In genomic region chr6:136037885-136038460, GRCh38 we compare ENCODE assay signal across 11 cellular contexts.
DNase-seq lines count a peak whose midpoint lies in the region; ATAC-seq, FAIRE-seq and TF ChIP-seq lines count a peak whose summit lies in the region.
"Had no signal": no experiment of that assay in that cellular context is flagged by ENCODE, and none has a peak within 500 bp of the region (broad histone marks: within the 10 kb centered on the region; RNA-seq: fewer than 3 reads in every experiment).

No MANE protein-coding gene starts in this region.

- peak overlapping the region; percentile 27 for H3K4me3 Mint-ChIP-seq in activated CD4-positive, alpha-beta T cell treated with anti-CD3 and anti-CD28 coated beads, Interleukin-2, amount 10 ng/mL, durations not matched to agents 24 days and 14 days
- no peak overlapping the region for H3K4me3 Mint-ChIP-seq in activated CD4-positive, alpha-beta T cell treated with anti-CD3 and anti-CD28 coated beads, Interleukin-2, amount 10 ng/mL, durations not matched to agents 7 days and 5 days
- H3K4me3 Mint-ChIP-seq: WTC11 had no signal

- H3K4me1 ChIP-seq in endothelial cell of umbilical vein (ENCODE audit: control insufficient read depth, extremely low read depth, insufficient read depth, low read length) (peaks cover 70% of the 10 kb centered on the region), muscle layer of colon (ENCODE audit: insufficient read depth, low read length) (peaks cover 6% of the 10 kb centered on the region), upper lobe of left lung (peaks cover 18 to 27% (median 19%) of the 10 kb centered on the region in 4 donors), BE2C (no peaks in the 10 kb centered on the region)

- H4K20me1 ChIP-seq in endothelial cell of umbilical vein (replicated peaks; ENCODE audit: control insufficient read depth, extremely low read depth, insufficient read depth, low read length), result no peaks in the 10 kb centered on the region

- H3K27me3 ChIP-seq in endothelial cell of umbilical vein (ENCODE audit: control insufficient read depth in 2 of 2, insufficient read depth in 2 of 2, low read length in 2 of 2), result no peaks in the 10 kb centered on the region
- no peaks in the 10 kb centered on the region for H3K27me3 ChIP-seq in muscle layer of colon (ENCODE audit: control insufficient read depth in 1 of 2, insufficient read depth in 2 of 2, low read length in 2 of 2)
- H3K27me3 ChIP-seq in upper lobe of left lung, result no peaks in the 10 kb centered on the region
- no peaks in the 10 kb centered on the region for H3K27me3 ChIP-seq in BE2C

- H3K9me3 ChIP-seq in endothelial cell of umbilical vein (replicated peaks; ENCODE audit: control insufficient read depth, insufficient read depth, low read length) (no peaks in the 10 kb centered on the region), muscle layer of colon (ENCODE audit: low read length) (no peaks in the 10 kb centered on the region), upper lobe of left lung (no peaks in the 10 kb centered on the region), BE2C (no peaks in the 10 kb centered on the region)

- no peak for DNase-seq in activated CD4-positive, alpha-beta T cell treated with anti-CD3 and anti-CD28 coated beads, Interleukin-2, amount 10 ng/mL, durations not matched to agents 24 days and 14 days
- DNase-seq in activated CD4-positive, alpha-beta T cell treated with anti-CD3 and anti-CD28 coated beads, Interleukin-2, amount 10 ng/mL, durations not matched to agents 7 days and 5 days, result no peak
- DNase-seq in endothelial cell of umbilical vein (ENCODE audit: low read depth, low spot score) (peak; percentile 70), upper lobe of left lung (peak; percentile 24 to 84), BE2C (no peak)
- DNase-seq in activated naive CD4-positive, alpha-beta T cell (lab: John Stamatoyannopoulos, UW), result no peak
- DNase-seq: H7 had no signal

- dilution Hi-C loops in endothelial cell of umbilical vein (cut with MboI; ENCODE audit: extremely low pct_ligation_motif_present, low sequenced_read_pairs), result no loop called here

- peaks cover 5% of the 10 kb centered on the region for H3K36me3 Mint-ChIP-seq in activated CD4-positive, alpha-beta T cell treated with anti-CD3 and anti-CD28 coated beads, Interleukin-2, amount 10 ng/mL, durations not matched to agents 24 days and 14 days (ENCODE audit: low read depth)
- no peaks in the 10 kb centered on the region for H3K36me3 Mint-ChIP-seq in activated CD4-positive, alpha-beta T cell treated with anti-CD3 and anti-CD28 coated beads, Interleukin-2, amount 10 ng/mL, durations not matched to agents 7 days and 5 days (ENCODE audit: low read depth)
- H3K36me3 Mint-ChIP-seq: WTC11 had no signal

- H2AFZ ChIP-seq in endothelial cell of umbilical vein (ENCODE audit: low read depth, low read length), result peak overlapping the region; percentile 33

- peak overlapping the region; percentile 93 for H3K27ac ChIP-seq in endothelial cell of umbilical vein (ENCODE audit: insufficient read depth, low read depth, low read length)
- no peak overlapping the region for H3K27ac ChIP-seq in muscle layer of colon (ENCODE audit: low read depth, low read length)
- H3K27ac ChIP-seq in upper lobe of left lung, result peak overlapping the region; percentile 20 to 55 (median 30)
- H3K27ac ChIP-seq: epithelial cell of prostate had no signal

- BruUV-seq in endothelial cell of umbilical vein (replicated peaks; lab: Mats Ljungman, UMichigan), result TSS peak; percentile 54

- WGBS in upper lobe of left lung, 2 donors, result 20 to 28% methylated on average over 10 to 12 of the region's 12 CpGs

- H3K36me3 ChIP-seq in endothelial cell of umbilical vein (ENCODE audit: control insufficient read depth in 2 of 2, extremely low read depth in 1 of 2, insufficient read depth in 2 of 2, low read length in 2 of 2), result no peaks in the 10 kb centered on the region
- no peaks in the 10 kb centered on the region for H3K36me3 ChIP-seq in muscle layer of colon (ENCODE audit: insufficient read depth, low read length)
- H3K36me3 ChIP-seq in upper lobe of left lung, result no peaks in the 10 kb centered on the region
- H3K36me3 ChIP-seq in BE2C, result no peaks in the 10 kb centered on the region

- H3K27me3 Mint-ChIP-seq in activated CD4-positive, alpha-beta T cell treated with anti-CD3 and anti-CD28 coated beads, Interleukin-2, amount 10 ng/mL, durations not matched to agents 24 days and 14 days, result peaks cover 7% of the 10 kb centered on the region
- H3K27me3 Mint-ChIP-seq in activated CD4-positive, alpha-beta T cell treated with anti-CD3 and anti-CD28 coated beads, Interleukin-2, amount 10 ng/mL, durations not matched to agents 7 days and 5 days, result peaks cover 2% of the 10 kb centered on the region

- peaks cover 11% of the 10 kb centered on the region for H3K4me1 Mint-ChIP-seq in activated CD4-positive, alpha-beta T cell treated with anti-CD3 and anti-CD28 coated beads, Interleukin-2, amount 10 ng/mL, durations not matched to agents 24 days and 14 days
- H3K4me1 Mint-ChIP-seq in activated CD4-positive, alpha-beta T cell treated with anti-CD3 and anti-CD28 coated beads, Interleukin-2, amount 10 ng/mL, durations not matched to agents 7 days and 5 days, result peaks cover 9% of the 10 kb centered on the region

- peaks cover 55% of the 10 kb centered on the region for H3K79me2 ChIP-seq in endothelial cell of umbilical vein (ENCODE audit: control insufficient read depth, insufficient read depth, low read length)

- TF ChIP-seq EP300 in upper lobe of left lung (IDR thresholded peaks at IDR 0.05), result no peak

- peak; percentile 33 for FAIRE-seq in endothelial cell of umbilical vein (lab: Jason Lieb, UNC)

- intact Hi-C loops in activated CD4-positive, alpha-beta T cell treated with anti-CD3 and anti-CD28 coated beads, Interleukin-2, amount 10 ng/mL, durations not matched to agents 24 days and 14 days (cut with micrococcal nuclease), result loop anchor here (10.0 kb wide), 1 partner anchor 187 kb away; no protein-coding TSS in a partner anchor
- intact Hi-C loops in endothelial cell of umbilical vein (cut with micrococcal nuclease), result loop anchor here (1.0 to 5.0 kb wide), 3 partner anchors 112 to 249 kb away; partner anchors contain the start of gene BCLAF1

- H3K9ac ChIP-seq in endothelial cell of umbilical vein (replicated peaks; ENCODE audit: extremely low read depth, insufficient read depth, low read length) (peak overlapping the region; percentile 94), muscle layer of colon (ENCODE audit: low read length) (no peak overlapping the region)

- H3K27ac Mint-ChIP-seq in activated CD4-positive, alpha-beta T cell treated with anti-CD3 and anti-CD28 coated beads, Interleukin-2, amount 10 ng/mL, durations not matched to agents 24 days and 14 days, result peak overlapping the region; percentile 25
- H3K27ac Mint-ChIP-seq in activated CD4-positive, alpha-beta T cell treated with anti-CD3 and anti-CD28 coated beads, Interleukin-2, amount 10 ng/mL, durations not matched to agents 7 days and 5 days, result no peak overlapping the region
- H3K27ac Mint-ChIP-seq: WTC11 had no signal

- TF ChIP-seq POLR2A in endothelial cell of umbilical vein (IDR thresholded peaks at IDR 0.05; ENCODE audit: low read depth, low read length) (no peak), upper lobe of left lung (IDR thresholded peaks at IDR 0.05) (no peak)

- POLR2A ChIA-PET in activated CD4-positive, alpha-beta T cell treated with anti-CD3 and anti-CD28 coated beads, Interleukin-2, amount 10 ng/mL, durations not matched to agents 7 days and 5 days (lab: Charles Lee), result no interaction called here
- POLR2A ChIA-PET in endothelial cell of umbilical vein (lab: Charles Lee), result interaction anchor here (0.6 to 2.4 kb wide), 3 partner anchors 13 to 30 kb away, joined by 3 to 9 read pairs (median 4); no protein-coding TSS in a partner anchor

- H3K9me1 ChIP-seq in endothelial cell of umbilical vein (replicated peaks; ENCODE audit: control insufficient read depth, extremely low read depth, insufficient read depth, low read length), result no peaks in the 10 kb centered on the region

- ATAC-seq in upper lobe of left lung (ENCODE audit: low FRiP score in 2 of 2) (peak; percentile 38 to 62), GM18909 (IDR thresholded peaks at IDR 0.05; ENCODE audit: poor library complexity, unreplicated experiment) (no peak)

- TF ChIP-seq CTCF in endothelial cell of umbilical vein (IDR thresholded peaks at IDR 0.05; ENCODE audit: extremely low read depth in 1 of 2, insufficient read depth in 1 of 2, low read depth in 1 of 2, low read length in 2 of 2), result peak; percentile 20 to 39
- TF ChIP-seq CTCF in upper lobe of left lung (IDR thresholded peaks at IDR 0.05), result no peak
- no peak for TF ChIP-seq CTCF in BE2C (IDR thresholded peaks at IDR 0.05; ENCODE audit: low read depth, low read length)

- H3K4me2 ChIP-seq in endothelial cell of umbilical vein (ENCODE audit: insufficient read depth, low read length), result peak overlapping the region; percentile 98

- CTCF ChIA-PET in activated CD4-positive, alpha-beta T cell treated with anti-CD3 and anti-CD28 coated beads, Interleukin-2, amount 10 ng/mL, durations not matched to agents 7 days and 5 days (lab: Charles Lee), result interaction anchor here (0.5 to 0.7 kb wide), 3 partner anchors 71 to 775 kb away, joined by 3 to 5 read pairs (median 3); no protein-coding TSS in a partner anchor
- CTCF ChIA-PET in endothelial cell of umbilical vein (lab: Charles Lee), result interaction anchor here (0.7 to 3.0 kb wide), 24 partner anchors 9 to 502 kb away, joined by 3 to 16 read pairs (median 5); no protein-coding TSS in a partner anchor

- no peaks in the 10 kb centered on the region for H3K9me3 Mint-ChIP-seq in activated CD4-positive, alpha-beta T cell treated with anti-CD3 and anti-CD28 coated beads, Interleukin-2, amount 10 ng/mL, durations not matched to agents 24 days and 14 days
- no peaks in the 10 kb centered on the region for H3K9me3 Mint-ChIP-seq in activated CD4-positive, alpha-beta T cell treated with anti-CD3 and anti-CD28 coated beads, Interleukin-2, amount 10 ng/mL, durations not matched to agents 7 days and 5 days
- H3K9me3 Mint-ChIP-seq: WTC11 had no signal

- H3K4me3 ChIP-seq in endothelial cell of umbilical vein (replicated peaks in 1 of 3; ENCODE audit: insufficient read depth in 1 of 3, low read depth in 1 of 3, low read length in 3 of 3), result peak overlapping the region; percentile 53 to 97 (median 56)
- peak overlapping the region; percentile 9 to 32 for H3K4me3 ChIP-seq in muscle layer of colon (ENCODE audit: low read depth in 1 of 2, low read length in 2 of 2)
- peak overlapping the region in 2 of 4 donors; percentile 24 to 32 for H3K4me3 ChIP-seq in upper lobe of left lung
- no peak overlapping the region for H3K4me3 ChIP-seq in BE2C (ENCODE audit: low read depth, low read length)

TF ChIP-seq in endothelial cell of umbilical vein, 7 proteins besides CTCF, POLR2A, EP300 and RAD21:
- TF ChIP-seq FOS (IDR thresholded peaks at IDR 0.05; ENCODE audit: borderline replicate concordance, insufficient read depth, low read length) (no peak), POLR2AphosphoS5 (IDR thresholded peaks at IDR 0.05; ENCODE audit: insufficient read depth, low read depth, low read length) (peak; percentile 31), MYC (IDR thresholded peaks at IDR 0.05; ENCODE audit: low read depth, low read length) (no peak), EZH2 (IDR thresholded peaks at IDR 0.05; ENCODE audit: borderline replicate concordance, low read depth, low read length, severe bottlenecking) (no peak), JUN (IDR thresholded peaks at IDR 0.05; ENCODE audit: borderline replicate concordance, insufficient read depth, insufficient read length, low read depth) (no peak)

Comparison
In these comparisons a context has a peak if more than half of its experiments do, and no peak if none do; other contexts are left out.
1. DNase-seq: peak in endothelial cell of umbilical vein (single experiment) and upper lobe of left lung (2 of 2); none in activated CD4-positive, alpha-beta T cell treated with anti-CD3 and anti-CD28 coated beads, Interleukin-2, amount 10 ng/mL, durations not matched to agents 24 days and 14 days (single experiment), activated CD4-positive, alpha-beta T cell treated with anti-CD3 and anti-CD28 coated beads, Interleukin-2, amount 10 ng/mL, durations not matched to agents 7 days and 5 days (single experiment), activated naive CD4-positive, alpha-beta T cell (0 of 4) and BE2C (single experiment).
2. CTCF ChIP-seq: peak in endothelial cell of umbilical vein (2 of 2); none in upper lobe of left lung (0 of 6) and BE2C (single experiment).